ENCODE assay signal across 8 cellular contexts in genomic region chr22:42780070-42780540, GRCh38. TPM values are rescaled to one million over a fixed set of nuclear protein-coding genes. Genes with fewer than 3 reads are reported as not detected.
DNase-seq lines count a peak whose midpoint lies in the region; ATAC-seq and TF ChIP-seq lines count a peak whose summit lies in the region.

No MANE protein-coding gene starts in this region.

- H3K9me3 Mint-ChIP-seq in MCF 10A (ENCODE audit: unreplicated experiment) = no peaks in the 10 kb centered on the region

- H3K4me1 Mint-ChIP-seq in MCF 10A (ENCODE audit: insufficient read depth, unreplicated experiment) = no peaks in the 10 kb centered on the region

- no peak overlapping the region for H3K27ac Mint-ChIP-seq in MCF 10A (ENCODE audit: low read depth, unreplicated experiment)

- H3K36me3 Mint-ChIP-seq in MCF 10A (ENCODE audit: insufficient read depth, unreplicated experiment) = no peaks in the 10 kb centered on the region

- in situ Hi-C loops in SK-MEL-5 (cut with HindIII; ENCODE audit: low pct_unique_long_range_greater_than_20kb, low sequenced_read_pairs) = no loop called here

- CTCF ChIA-PET in MCF 10A (lab: Yijun Ruan, JAX) = interaction anchor here (0.6 to 1.3 kb wide), 14 partner anchors 12 to 155 kb away, joined by 3 to 7 read pairs (median 4); no protein-coding TSS in a partner anchor

- peak; percentile 63 for DNase-seq in GM04503 (ENCODE audit: low read depth)
- DNase-seq in NCI-H1417 (lab: John Stamatoyannopoulos, UW) = peak; percentile 49 to 84 (median 70)
- DNase-seq in SK-MEL-5 (ENCODE audit: low read depth, low spot score) = peak; percentile 95
- peak; percentile 89 for DNase-seq in MCF 10A (ENCODE audit: unreplicated experiment)
- peak; percentile 80 for DNase-seq in iPS-NIHi7 (ENCODE audit: extremely low spot score)
- peak; percentile 11 to 30 (median 18) for DNase-seq in stimulated activated CD4-positive, alpha-beta T cell treated with anti-CD3 and anti-CD28 coated beads, Interleukin-1b, Interleukin-23, amount 100 ng/mL, for 24 hours (ENCODE audit: low read depth in 4 of 4, low spot score in 1 of 4)

- POLR2A ChIA-PET in MCF 10A (lab: Yijun Ruan, JAX) = interaction anchor here (0.7 to 1.8 kb wide), 4 partner anchors 25 to 88 kb away, joined by 3 to 4 read pairs (median 4); no protein-coding TSS in a partner anchor

- H3K27me3 Mint-ChIP-seq in MCF 10A (ENCODE audit: insufficient read depth, unreplicated experiment) = no peaks in the 10 kb centered on the region

- no peak overlapping the region for H3K27ac ChIP-seq in 22Rv1

- no peak overlapping the region for H3K4me3 Mint-ChIP-seq in MCF 10A (ENCODE audit: unreplicated experiment)

- intact Hi-C loops in MCF 10A (cut with micrococcal nuclease) = loop anchor here (1.0 to 5.0 kb wide), 3 partner anchors 87 to 310 kb away; no protein-coding TSS in a partner anchor

- no TSS peak for BruUV-seq in MCF 10A (replicated peaks; lab: Mats Ljungman, UMichigan)

- ATAC-seq in GM21515 (IDR thresholded peaks at IDR 0.05; ENCODE audit: unreplicated experiment) = no peak

- TF ChIP-seq CTCF in 22Rv1 (IDR thresholded peaks at IDR 0.05) = peak; percentile 88
- peak; percentile 87 for TF ChIP-seq CTCF in MCF 10A (IDR thresholded peaks at IDR 0.05; ENCODE audit: unreplicated experiment)

RNA-seq across cellular contexts. Expression of gene A4GALT, which starts 59.4 kb away (rescaled TPM):
- 0.16 TPM in 1 of 2 replicates, not detected in the other for total RNA-seq in SK-MEL-5 (2014; rRNA removed; shearing (Covaris generic))
- polyA plus RNA-seq in SK-MEL-5 (2015; cell fraction: cytosol; rRNA removed) = 0.94 and 1.6 TPM in 2 replicates
- polyA plus RNA-seq in SK-MEL-5 (2015; cell fraction: nucleus; rRNA removed) = 1.1 TPM in 1 of 2 replicates, not detected in the other
- total RNA-seq in MCF 10A (2022) = 8.7 and 12.3 TPM in 2 replicates

Comparison
In these comparisons a context has a peak if more than half of its experiments do, and no peak if none do; other contexts are left out.
1. DNase-seq: peak in every context shown above with its lines; median percentile 95 in SK-MEL-5; 89 in MCF 10A; 80 in iPS-NIHi7; 70 in NCI-H1417; 63 in GM04503; 18 in stimulated activated CD4-positive, alpha-beta T cell treated with anti-CD3 and anti-CD28 coated beads, Interleukin-1b, Interleukin-23, amount 100 ng/mL, for 24 hours.